Comparison of ENCODE assay signal across 18 cellular contexts in the genomic region with DNA sequence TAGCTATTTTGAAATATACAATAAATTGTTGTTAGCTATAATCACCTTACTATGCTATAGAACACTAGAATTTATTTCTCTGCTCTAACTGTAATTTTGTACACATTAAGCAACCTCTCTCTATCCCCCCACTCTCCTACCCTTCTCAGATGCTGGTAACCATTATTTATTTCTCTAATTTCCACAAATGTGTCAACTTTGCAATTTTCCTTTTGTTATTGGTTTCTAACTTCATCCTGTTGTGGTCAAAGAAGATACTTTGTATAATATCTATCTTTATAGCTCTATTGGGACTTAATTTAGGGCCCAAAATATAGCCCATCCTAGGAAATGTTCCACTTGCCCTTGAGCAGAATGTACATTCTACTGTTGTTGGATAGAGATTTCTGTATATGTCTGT.
DNase-seq lines count a peak whose midpoint lies in the region; TF ChIP-seq lines count a peak whose summit lies in the region.
"Had no signal": no experiment of that assay in that cellular context is flagged by ENCODE, and none has a peak within 500 bp of the region (broad histone marks: within the 10 kb centered on the region; RNA-seq: fewer than 3 reads in every experiment).

No MANE protein-coding gene starts in this region.

- H3K9me3 ChIP-seq in mammary epithelial cell (replicated peaks; ENCODE audit: insufficient read depth, low read length), result no peaks in the 10 kb centered on the region
- H3K9me3 ChIP-seq: HAP-1 had no signal

- CTCF ChIA-PET in mammary epithelial cell (lab: Charles Lee; ENCODE audit: low non-redundant PET) (no interaction called here), MCF 10A (lab: Yijun Ruan, JAX) (no interaction called here)

- H2AFZ ChIP-seq in mammary epithelial cell (ENCODE audit: low read depth, low read length), result no peak overlapping the region
- H2AFZ ChIP-seq: GM23338 had no signal

- H3K36me3 ChIP-seq in mammary epithelial cell (ENCODE audit: insufficient read depth, low read length), result no peaks in the 10 kb centered on the region
- H3K36me3 ChIP-seq: HAP-1 had no signal

- H3K36me3 Mint-ChIP-seq in MCF 10A (ENCODE audit: insufficient read depth, unreplicated experiment) (no peaks in the 10 kb centered on the region), immature natural killer cell (peaks cover 0 to 7% (median 4%) of the 10 kb centered on the region in 3 donors)
- H3K36me3 Mint-ChIP-seq: CD4-positive, alpha-beta memory T cell had no signal

- H3K27me3 Mint-ChIP-seq in MCF 10A (ENCODE audit: insufficient read depth, unreplicated experiment) (no peaks in the 10 kb centered on the region), immature natural killer cell (ENCODE audit: low read depth in 3 of 3) (peaks cover 0 to 7% (median 3%) of the 10 kb centered on the region in 3 donors)

- H3K9ac ChIP-seq in mammary epithelial cell (ENCODE audit: insufficient read depth, low read length), result no peak overlapping the region

- H3K27me3 ChIP-seq in mammary epithelial cell (ENCODE audit: insufficient read depth, low read length) (no peaks in the 10 kb centered on the region), HL-60 (ENCODE audit: insufficient read depth, poor library complexity, severe bottlenecking) (no peaks in the 10 kb centered on the region)

- no peak for DNase-seq in mammary epithelial cell
- DNase-seq in MCF 10A (ENCODE audit: unreplicated experiment), result no peak
- DNase-seq in HL-60 (ENCODE audit: low read depth in 1 of 2, low spot score in 1 of 2), result no peak
- DNase-seq in KBM-7, result peak; percentile 30
- DNase-seq in immature natural killer cell, result no peak
- DNase-seq in T1000 (lab: John Stamatoyannopoulos, UW), result no peak
- no peak for DNase-seq in stimulated activated naive CD4-positive, alpha-beta T cell (lab: John Stamatoyannopoulos, UW)
- DNase-seq: 8988T; C1 segment of cervical spinal cord; Calu3; CD4-positive, alpha-beta memory T cell; COR-L47; DMS53; DMS79 treated with DMSO at 0.1 percent for 48 hours; GF-D8; HFFc6 had no signal

- dilution Hi-C loops in mammary epithelial cell (cut with HindIII; ENCODE audit: low sequenced_read_pairs), result no loop called here

- H3K27ac Mint-ChIP-seq in MCF 10A (ENCODE audit: low read depth, unreplicated experiment) (no peak overlapping the region), immature natural killer cell (no peak overlapping the region)
- H3K27ac Mint-ChIP-seq: CD4-positive, alpha-beta memory T cell; GM23338; HFFc6 had no signal

- no peaks in the 10 kb centered on the region for H4K20me1 ChIP-seq in mammary epithelial cell (ENCODE audit: insufficient read depth, low read length)

- in situ Hi-C loops in mammary epithelial cell (cut with MboI; ENCODE audit: low sequenced_read_pairs in 2 of 2), result no loop called here
- in situ Hi-C loops in KBM-7 (cut with MboI; ENCODE audit: low pct_unique_long_range_greater_than_20kb, low sequenced_read_pairs), result no loop called here

- TF ChIP-seq CTCF in mammary epithelial cell (conservative IDR thresholded peaks at IDR 0.05 in 1 of 2, IDR thresholded peaks at IDR 0.05 in 1 of 2; ENCODE audit: extremely low read depth in 1 of 2, insufficient read depth in 1 of 2, low read depth in 1 of 2, low read length in 2 of 2), result no peak
- no peak for TF ChIP-seq CTCF in MCF 10A (IDR thresholded peaks at IDR 0.05; ENCODE audit: unreplicated experiment)
- no peak for TF ChIP-seq CTCF in HL-60 (IDR thresholded peaks at IDR 0.05; ENCODE audit: insufficient read depth, low read length)

- intact Hi-C loops in mammary epithelial cell (cut with micrococcal nuclease) (no loop called here), MCF 10A (cut with micrococcal nuclease) (no loop called here)

- H3K27ac ChIP-seq in mammary epithelial cell (ENCODE audit: insufficient read depth, low read depth, low read length), result no peak overlapping the region
- peak overlapping the region; percentile 11 for H3K27ac ChIP-seq in HL-60 (replicated peaks)

- H3K4me3 ChIP-seq in mammary epithelial cell (replicated peaks in 1 of 3; ENCODE audit: insufficient read depth in 1 of 3, low read depth in 2 of 3, low read length in 3 of 3), result no peak overlapping the region
- H3K4me3 ChIP-seq in HL-60 (replicated peaks; ENCODE audit: insufficient read depth, low read length), result no peak overlapping the region
- H3K4me3 ChIP-seq: GM23338, HAP-1 had no signal

- no peak overlapping the region for H3K4me2 ChIP-seq in mammary epithelial cell (ENCODE audit: insufficient read depth, low read depth, low read length)
- H3K4me2 ChIP-seq: GM23338 had no signal

- no peaks in the 10 kb centered on the region for H3K4me1 ChIP-seq in mammary epithelial cell (ENCODE audit: insufficient read depth, low read length)
- H3K4me1 ChIP-seq: HAP-1 had no signal

- peaks cover 6% of the 10 kb centered on the region for H3K4me1 Mint-ChIP-seq in MCF 10A (ENCODE audit: insufficient read depth, unreplicated experiment)
- no peaks in the 10 kb centered on the region for H3K4me1 Mint-ChIP-seq in immature natural killer cell
- H3K4me1 Mint-ChIP-seq: CD4-positive, alpha-beta memory T cell; GM23338 had no signal

- H3K79me2 ChIP-seq in mammary epithelial cell (ENCODE audit: insufficient read depth, low read length), result no peaks in the 10 kb centered on the region

- POLR2A ChIA-PET in MCF 10A (lab: Yijun Ruan, JAX), result no interaction called here

- H3K9me3 Mint-ChIP-seq in MCF 10A (ENCODE audit: unreplicated experiment) (peaks cover 24% of the 10 kb centered on the region), immature natural killer cell (peaks cover 3 to 21% (median 8%) of the 10 kb centered on the region in 6 donors)

- BruUV-seq in mammary epithelial cell (replicated peaks; lab: Mats Ljungman, UMichigan), result TSS peak; percentile 99
- no TSS peak for BruUV-seq in MCF 10A (replicated peaks; lab: Mats Ljungman, UMichigan)

- H3K4me3 Mint-ChIP-seq in MCF 10A (ENCODE audit: unreplicated experiment) (no peak overlapping the region), immature natural killer cell (no peak overlapping the region)
- H3K4me3 Mint-ChIP-seq: CD4-positive, alpha-beta memory T cell; GM23338; HFFc6 had no signal
